8 cellular contexts compared by ENCODE assay signal in genomic region chr2:178193823-178194599, GRCh38. TPM values are rescaled to one million over a fixed set of nuclear protein-coding genes. Genes with fewer than 3 reads are reported as not detected.
DNase-seq lines count a peak whose midpoint lies in the region; ATAC-seq and TF ChIP-seq lines count a peak whose summit lies in the region.

Gene OSBPL6, plus strand, starts transcription at chr2:178194512. Its CDS starts 111,673 bp downstream, at chr2:178306185.

- TF ChIP-seq CTCF in RWPE1 (conservative IDR thresholded peaks at IDR 0.05; ENCODE audit: low read depth): peak; percentile 45
- TF ChIP-seq CTCF in thyroid gland (IDR thresholded peaks at IDR 0.05): peak in 3 of 6 experiments; percentile 21 to 51 (median 45)

- peak within 1 kb of the TSS; percentile 80 to 90 (median 84) for H3K4me3 Mint-ChIP-seq in IgD-negative memory B cell

- H3K27ac Mint-ChIP-seq in IgD-negative memory B cell: peak within 1 kb of the TSS in 2 of 3 donors; percentile 25 to 46

- POLR2A ChIA-PET in RWPE1 (lab: Yijun Ruan, JAX; ENCODE audit: low non-redundant PET): no interaction called here

- CTCF ChIA-PET in RWPE1 (lab: Yijun Ruan, JAX): interaction anchor here (0.7 kb wide), 1 partner anchor 261 kb away, joined by 3 read pairs; no protein-coding TSS in a partner anchor

- peak in 1 of 2 donors; percentile 93 for TF ChIP-seq POLR2A in thyroid gland (IDR thresholded peaks at IDR 0.05)

- peaks cover 5% of the 10 kb centered on the region in 2 donors for H3K4me1 ChIP-seq in thyroid gland

- ATAC-seq in GM21723 (IDR thresholded peaks at IDR 0.05; ENCODE audit: unreplicated experiment): peak; percentile 92

- no peaks in the 10 kb centered on the region for H3K36me3 ChIP-seq in thyroid gland

- no peaks in the 10 kb centered on the region for H3K27me3 ChIP-seq in thyroid gland

- DNase-seq in DMS53 treated with DMSO at 0.1 percent for 48 hours (lab: John Stamatoyannopoulos, UW; ENCODE audit: unreplicated experiment) (peak; percentile 84), RWPE1 (ENCODE audit: low spot score) (peak; percentile 86), glomerular visceral epithelial cell (ENCODE audit: extremely low spot score) (peak; percentile 91), occipital lobe (lab: John Stamatoyannopoulos, UW) (peak; percentile 76), thyroid gland (peak; percentile 87)
- DNase-seq in activated naive CD4-positive, alpha-beta T cell treated with anti-CD3 and anti-CD28 coated beads, Interleukin-2, amount 50 U/mL, for 16 hours: peak; percentile 58

- H3K36me3 Mint-ChIP-seq in IgD-negative memory B cell: no peaks in the 10 kb centered on the region

- intact Hi-C loops in thyroid gland (cut with DNase I): loop anchor here (10.0 kb wide), 2 partner anchors 49 to 221 kb away; no protein-coding TSS in a partner anchor

- WGBS in thyroid gland, 2 donors: 0 to 1% methylated on average over 31 to 39 of the region's 90 CpGs

- H3K27me3 Mint-ChIP-seq in IgD-negative memory B cell: peaks cover 28% of the 10 kb centered on the region

- H3K9me3 Mint-ChIP-seq in IgD-negative memory B cell: no peaks in the 10 kb centered on the region

- H3K27ac ChIP-seq in RWPE1: peak within 1 kb of the TSS; percentile 98
- peak within 1 kb of the TSS; percentile 87 to 97 (median 89) for H3K27ac ChIP-seq in thyroid gland

- peak within 1 kb of the TSS; percentile 61 to 88 (median 78) for H3K4me3 ChIP-seq in thyroid gland (replicated peaks in 1 of 3)

- no peaks in the 10 kb centered on the region for H3K9me3 ChIP-seq in thyroid gland

- peaks cover 5 to 12% (median 8%) of the 10 kb centered on the region in 3 donors for H3K4me1 Mint-ChIP-seq in IgD-negative memory B cell

RNA-seq across cellular contexts. Expression of gene OSBPL6, which starts in this region (rescaled TPM):
- not detected for polyA plus RNA-seq in IgD-negative memory B cell
- total RNA-seq in occipital lobe: 22.3 TPM
- total RNA-seq in thyroid gland: 1 to 10 TPM; 2.1 to 5.3 (median 3.2) TPM

Comparison
In these comparisons a context has a peak if more than half of its experiments do, and no peak if none do; other contexts are left out.
1. Peak in every context shown above with its lines: DNase-seq, ATAC-seq, H3K4me3 ChIP-seq and H3K27ac ChIP-seq.